ENCODE assay signal across 1 cellular context in the genomic region with DNA sequence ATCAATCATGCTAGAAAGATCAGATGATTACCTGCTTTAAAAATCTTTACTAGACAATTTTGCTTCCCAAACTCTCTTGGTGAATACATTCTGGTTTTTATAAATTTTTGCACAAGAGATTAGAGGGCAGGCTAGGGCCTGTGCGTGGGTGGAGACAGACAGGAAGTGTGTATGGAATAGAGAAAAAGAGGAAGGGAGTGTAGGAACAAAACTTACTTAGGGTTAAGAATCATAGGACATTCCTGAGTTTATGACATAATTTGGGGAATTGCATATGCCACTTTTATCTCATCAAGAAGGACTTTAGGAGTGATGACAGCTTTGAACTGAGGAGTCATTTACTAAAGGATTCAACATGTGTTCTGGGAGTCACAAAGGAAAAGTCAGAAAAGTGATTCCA.
TF ChIP-seq lines count a peak whose summit lies in the region.

No MANE protein-coding gene starts in this region.

TF ChIP-seq in HepG2, 621 proteins besides CTCF, POLR2A, EP300 and RAD21 (continued from another document):
- TF ChIP-seq, protein P1, sequence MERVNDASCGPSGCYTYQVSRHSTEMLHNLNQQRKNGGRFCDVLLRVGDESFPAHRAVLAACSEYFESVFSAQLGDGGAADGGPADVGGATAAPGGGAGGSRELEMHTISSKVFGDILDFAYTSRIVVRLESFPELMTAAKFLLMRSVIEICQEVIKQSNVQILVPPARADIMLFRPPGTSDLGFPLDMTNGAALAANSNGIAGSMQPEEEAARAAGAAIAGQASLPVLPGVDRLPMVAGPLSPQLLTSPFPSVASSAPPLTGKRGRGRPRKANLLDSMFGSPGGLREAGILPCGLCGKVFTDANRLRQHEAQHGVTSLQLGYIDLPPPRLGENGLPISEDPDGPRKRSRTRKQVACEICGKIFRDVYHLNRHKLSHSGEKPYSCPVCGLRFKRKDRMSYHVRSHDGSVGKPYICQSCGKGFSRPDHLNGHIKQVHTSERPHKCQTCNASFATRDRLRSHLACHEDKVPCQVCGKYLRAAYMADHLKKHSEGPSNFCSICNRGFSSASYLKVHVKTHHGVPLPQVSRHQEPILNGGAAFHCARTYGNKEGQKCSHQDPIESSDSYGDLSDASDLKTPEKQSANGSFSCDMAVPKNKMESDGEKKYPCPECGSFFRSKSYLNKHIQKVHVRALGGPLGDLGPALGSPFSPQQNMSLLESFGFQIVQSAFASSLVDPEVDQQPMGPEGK (CRISPR knock-in tag; IDR thresholded peaks at IDR 0.05) = no peak
- no peak for TF ChIP-seq GTF2F1 (IDR thresholded peaks at IDR 0.05; ENCODE audit: low read length)
- TF ChIP-seq, protein P2, sequence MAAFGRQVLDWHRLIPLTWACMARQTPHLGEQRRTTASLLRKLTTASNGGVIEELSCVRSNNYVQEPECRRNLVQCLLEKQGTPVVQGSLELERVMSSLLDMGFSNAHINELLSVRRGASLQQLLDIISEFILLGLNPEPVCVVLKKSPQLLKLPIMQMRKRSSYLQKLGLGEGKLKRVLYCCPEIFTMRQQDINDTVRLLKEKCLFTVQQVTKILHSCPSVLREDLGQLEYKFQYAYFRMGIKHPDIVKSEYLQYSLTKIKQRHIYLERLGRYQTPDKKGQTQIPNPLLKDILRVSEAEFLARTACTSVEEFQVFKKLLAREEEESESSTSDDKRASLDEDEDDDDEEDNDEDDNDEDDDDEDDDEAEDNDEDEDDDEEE (CRISPR knock-in tag; IDR thresholded peaks at IDR 0.05) = no peak
